ENCODE assay signal across 8 cellular contexts in the genomic region with DNA sequence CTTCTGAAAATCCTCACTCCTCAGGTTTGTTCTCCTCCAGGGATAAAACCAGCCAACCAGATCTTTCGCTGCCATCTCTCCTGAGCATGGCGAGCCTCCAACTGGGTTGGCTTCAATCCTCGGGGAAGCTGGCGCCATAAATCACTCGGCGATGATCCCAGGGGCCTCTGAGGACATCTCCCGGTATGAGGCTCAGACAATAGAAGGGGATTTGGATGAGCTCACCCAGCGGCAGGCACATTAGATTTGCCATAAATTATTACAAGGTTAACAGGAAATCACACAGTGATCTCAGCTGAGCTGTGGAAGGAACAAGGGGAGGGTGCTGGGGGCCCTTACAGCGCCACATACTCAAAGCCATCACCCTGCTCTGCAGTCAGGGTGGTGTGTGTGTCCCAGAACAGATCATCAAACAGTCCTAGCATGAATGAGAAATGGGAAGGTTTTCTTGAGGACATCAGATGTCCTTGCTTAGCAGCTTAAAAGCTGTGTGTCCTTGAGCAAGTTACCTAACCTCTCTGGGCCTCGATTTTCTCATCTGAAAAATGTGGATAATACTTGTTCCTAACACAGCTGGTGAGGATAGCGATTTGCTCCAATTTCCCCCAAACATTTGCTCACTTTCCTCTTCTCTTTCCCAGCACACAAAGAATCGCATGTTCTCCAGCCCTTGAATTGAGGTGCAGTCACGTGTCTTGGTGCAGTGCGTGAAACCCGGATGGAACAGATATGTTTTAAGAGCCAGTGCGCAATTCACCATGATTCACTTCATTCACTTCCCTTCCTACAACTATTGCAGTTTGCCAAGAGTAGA.
DNase-seq lines count a peak whose midpoint lies in the region; ATAC-seq and TF ChIP-seq lines count a peak whose summit lies in the region.

No MANE protein-coding gene starts in this region.

- H3K27me3 ChIP-seq in right lobe of liver (no peaks in the 10 kb centered on the region), H9 (ENCODE audit: insufficient read depth, low read length) (no peaks in the 10 kb centered on the region)

- in situ Hi-C loops in astrocyte of the spinal cord (cut with HindIII; ENCODE audit: low sequenced_read_pairs), result no loop called here

- H3K4me1 ChIP-seq in right lobe of liver (peaks cover 0 to 12% (median 2%) of the 10 kb centered on the region in 4 donors), H9 (ENCODE audit: insufficient read depth, low read length) (no peaks in the 10 kb centered on the region)

- no peak overlapping the region for H2BK120ac ChIP-seq in H9 (ENCODE audit: low read depth, low read length, poor library complexity, severe bottlenecking)

- no peaks in the 10 kb centered on the region for H3K79me1 ChIP-seq in H9 (ENCODE audit: insufficient read depth, low read depth, low read length, poor library complexity, severe bottlenecking)

- H2BK12ac ChIP-seq in H9 (ENCODE audit: insufficient read length, low read depth, low read length), result no peak overlapping the region

- H4K20me1 ChIP-seq in H9 (ENCODE audit: control insufficient read depth, insufficient read depth, insufficient read length), result no peaks in the 10 kb centered on the region

- TF ChIP-seq CTCF in astrocyte of the spinal cord (IDR thresholded peaks at IDR 0.05; ENCODE audit: low read depth, low read length) (no peak), right lobe of liver (IDR thresholded peaks at IDR 0.05) (peak in 2 of 4 donors; percentile 7 to 8), H9 (conservative IDR thresholded peaks at IDR 0.05) (no peak)

- H3K14ac ChIP-seq in H9 (ENCODE audit: insufficient read depth, low read length), result no peak overlapping the region

- H3K23ac ChIP-seq in H9 (ENCODE audit: insufficient read length, low read depth, low read length), result no peak overlapping the region

- no peak overlapping the region for H3K4me3 Mint-ChIP-seq in activated T-cell treated with anti-CD3 and anti-CD28 coated beads, Interleukin-2, amount 50 U/mL, for 24 hours
- H3K4me3 Mint-ChIP-seq in H9, result no peak overlapping the region

- H3K18ac ChIP-seq in H9 (ENCODE audit: insufficient read length, low read depth, low read length), result no peak overlapping the region

- no peak for TF ChIP-seq POLR2A in right lobe of liver (IDR thresholded peaks at IDR 0.05)

- H3K27ac Mint-ChIP-seq in activated T-cell treated with anti-CD3 and anti-CD28 coated beads, Interleukin-2, amount 50 U/mL, for 24 hours, result no peak overlapping the region
- peak overlapping the region in 1 of 3 experiments; percentile 49; a peak in 2 of 7 replicates for H3K27ac Mint-ChIP-seq in H9

- H2BK20ac ChIP-seq in H9 (ENCODE audit: low read depth, low read length, poor library complexity, severe bottlenecking), result no peak overlapping the region

- H3K4me3 ChIP-seq in astrocyte of the spinal cord (ENCODE audit: low read depth, low read length) (no peak overlapping the region), right lobe of liver (no peak overlapping the region)

- H3K4ac ChIP-seq in H9 (ENCODE audit: low read depth, low read length), result no peak overlapping the region

- no peak overlapping the region for H2AK5ac ChIP-seq in H9 (ENCODE audit: insufficient read length, low read length)

- H3K9me3 ChIP-seq in right lobe of liver (no peaks in the 10 kb centered on the region), H9 (ENCODE audit: control insufficient read depth, low read depth, low read length) (no peaks in the 10 kb centered on the region)

- 53% methylated on average over 13 of the region's 16 CpGs for WGBS in right lobe of liver (ENCODE audit: insufficient coverage, low coverage, low lambda C conversion rate, missing lambda C conversion rate)
- WGBS in H9 (ENCODE audit: extremely low coverage, insufficient read length, low lambda C conversion rate), result no CpG with 5 or more reads among the region's 16 CpGs

- peak; percentile 74 to 84 (median 78) for ATAC-seq in right lobe of liver
- ATAC-seq in HG03280 (IDR thresholded peaks at IDR 0.05; ENCODE audit: unreplicated experiment), result no peak

- intact Hi-C loops in right lobe of liver (cut with DNase I), result no loop called here

- H2BK15ac ChIP-seq in H9 (ENCODE audit: low read depth, low read length), result no peak overlapping the region

- no peak overlapping the region for H2AFZ ChIP-seq in H9 (ENCODE audit: low read length)

- no peak overlapping the region for H4K91ac ChIP-seq in H9 (ENCODE audit: insufficient read length, low read depth, low read length)

- H3K36me3 Mint-ChIP-seq in activated T-cell treated with anti-CD3 and anti-CD28 coated beads, Interleukin-2, amount 50 U/mL, for 24 hours (ENCODE audit: low read depth), result no peaks in the 10 kb centered on the region
- no peaks in the 10 kb centered on the region for H3K36me3 Mint-ChIP-seq in H9 (ENCODE audit: insufficient read depth in 1 of 3, low read depth in 3 of 3)

- DNase-seq in COLO668 (lab: John Stamatoyannopoulos, UW; ENCODE audit: unreplicated experiment), result peak; percentile 92
- peak; percentile 96 for DNase-seq in NCI-H1694 treated with DMSO at 0.1 percent for 48 hours (lab: John Stamatoyannopoulos, UW)
- peak; percentile 84 for DNase-seq in astrocyte of the spinal cord (ENCODE audit: low read depth, low spot score)
- DNase-seq in right lobe of liver, result peak in 2 of 3 donors; percentile 77 to 82
- DNase-seq in globus pallidus (ENCODE audit: low spot score), result no peak
- no peak for DNase-seq in activated T-cell treated with anti-CD3 and anti-CD28 coated beads, Interleukin-2, amount 50 U/mL, for 24 hours
- DNase-seq in H9, result no peak

- no peaks in the 10 kb centered on the region for H3K4me1 Mint-ChIP-seq in activated T-cell treated with anti-CD3 and anti-CD28 coated beads, Interleukin-2, amount 50 U/mL, for 24 hours (ENCODE audit: low read depth)
- peaks cover under 1% of the 10 kb centered on the region in 2 experiments; a peak in 2 of 4 replicates for H3K4me1 Mint-ChIP-seq in H9

- H3T11ph ChIP-seq in H9 (ENCODE audit: low read length), result no peak overlapping the region

- H3K27ac ChIP-seq in right lobe of liver (peak overlapping the region in 2 of 3 donors; percentile 2 to 3), H9 (ENCODE audit: insufficient read length, low read depth, low read length) (no peak overlapping the region)

- H3K9me3 Mint-ChIP-seq in activated T-cell treated with anti-CD3 and anti-CD28 coated beads, Interleukin-2, amount 50 U/mL, for 24 hours, result no peaks in the 10 kb centered on the region
- no peaks in the 10 kb centered on the region; a peak in 1 of 5 replicates for H3K9me3 Mint-ChIP-seq in H9

- H3K27me3 Mint-ChIP-seq in activated T-cell treated with anti-CD3 and anti-CD28 coated beads, Interleukin-2, amount 50 U/mL, for 24 hours, result no peaks in the 10 kb centered on the region
- peaks cover 9% of the 10 kb centered on the region for H3K27me3 Mint-ChIP-seq in H9 (ENCODE audit: low read depth)

- H3K23me2 ChIP-seq in H9 (ENCODE audit: insufficient read length, low read depth, low read length, poor library complexity, severe bottlenecking), result no peaks in the 10 kb centered on the region

- no peak overlapping the region for H3K4me2 ChIP-seq in H9 (ENCODE audit: insufficient read depth, insufficient read length, low read length)

- no peaks in the 10 kb centered on the region for H3K36me3 ChIP-seq in right lobe of liver

- H4K5ac ChIP-seq in H9 (ENCODE audit: insufficient read length, low read depth, low read length), result no peak overlapping the region

- H2BK5ac ChIP-seq in H9 (ENCODE audit: insufficient read length, low read length), result no peak overlapping the region

- no peak overlapping the region for H3K56ac ChIP-seq in H9 (ENCODE audit: insufficient read length, low read depth, low read length)

- no peak overlapping the region for H4K8ac ChIP-seq in H9 (replicated peaks; ENCODE audit: insufficient read length, low read depth, low read length)

- H3K9ac ChIP-seq in H9 (ENCODE audit: extremely low read depth, insufficient read length, low read length), result no peak overlapping the region

- no peaks in the 10 kb centered on the region for H3K79me2 ChIP-seq in H9 (ENCODE audit: insufficient read depth, low read length)

Comparison
In these comparisons a context has a peak if more than half of its experiments do, and no peak if none do; other contexts are left out.
1. DNase-seq: peak in COLO668 (single experiment), NCI-H1694 treated with DMSO at 0.1 percent for 48 hours (single experiment), astrocyte of the spinal cord (single experiment) and right lobe of liver (2 of 3); none in globus pallidus (single experiment), activated T-cell treated with anti-CD3 and anti-CD28 coated beads, Interleukin-2, amount 50 U/mL, for 24 hours (single experiment) and H9 (single experiment).